Comparison of ENCODE assay signal across 1 cellular context in genomic region chr15:76311071-76311956, GRCh38.
TF ChIP-seq lines count a peak whose summit lies in the region.

TSS of gene ETFA (minus strand) at chr15:76311469. CDS start at chr15:76311388, 81 bp downstream.

TF ChIP-seq in K562, 482 proteins besides CTCF, POLR2A, EP300 and RAD21 (continued from another document and continues in another):
- TF ChIP-seq CHD7 (IDR thresholded peaks at IDR 0.05; ENCODE audit: low read depth, low read length) (no peak), ETV6 (IDR thresholded peaks at IDR 0.05; ENCODE audit: borderline replicate concordance in 1 of 2, low read depth in 2 of 2, low read length in 1 of 2) (no peak), ETV6 (CRISPR knock-in tag; IDR thresholded peaks at IDR 0.05; ENCODE audit: borderline replicate concordance) (no peak), ZZZ3 (IDR thresholded peaks at IDR 0.05) (no peak; the same call in 1 of the 2 replicates), ZNF609 (CRISPR knock-in tag; IDR thresholded peaks at IDR 0.05; ENCODE audit: borderline replicate concordance) (no peak), RUNX1 (IDR thresholded peaks at IDR 0.05; ENCODE audit: low read depth) (no peak), CAMTA2 (CRISPR knock-in tag; conservative IDR thresholded peaks at IDR 0.05) (no peak), CLOCK (CRISPR knock-in tag; IDR thresholded peaks at IDR 0.05; ENCODE audit: borderline replicate concordance) (no peak), ZFPM2 (CRISPR knock-in tag; IDR thresholded peaks at IDR 0.05) (no peak), ZNF12 (CRISPR knock-in tag; IDR thresholded peaks at IDR 0.05) (peak; percentile 54; the same call in 1 of the 2 replicates), BRF1 (IDR thresholded peaks at IDR 0.05; ENCODE audit: borderline replicate concordance, extremely low read depth, insufficient read length) (no peak), KAT8 (IDR thresholded peaks at IDR 0.05; ENCODE audit: low read depth) (no peak), TBL1XR1 (IDR thresholded peaks at IDR 0.05; ENCODE audit: low read length in 2 of 2) (peak in 1 of 2 experiments; percentile 57; a peak in 1 of 4 replicates), HNRNPK (IDR thresholded peaks at IDR 0.05; ENCODE audit: low read depth, low read length, poor library complexity, severe bottlenecking) (no peak), MYNN (IDR thresholded peaks at IDR 0.05) (0 out of 2 replicates have a peak, but pooled peaks have one; percentile 9), MYNN (CRISPR knock-in tag; IDR thresholded peaks at IDR 0.05) (no peak), SRSF7 (optimal IDR thresholded peaks at IDR 0.05; ENCODE audit: low read depth, low read length) (no peak), NFYB (IDR thresholded peaks at IDR 0.05; ENCODE audit: extremely low read depth, insufficient read length) (peak; percentile 53), ZNF77 (CRISPR knock-in tag; IDR thresholded peaks at IDR 0.05) (no peak), CHD2 (IDR thresholded peaks at IDR 0.05; ENCODE audit: low read depth, low read length) (peak; percentile 99), TRIM25 (IDR thresholded peaks at IDR 0.05; ENCODE audit: borderline replicate concordance) (no peak), ZNF586 (CRISPR knock-in tag; conservative IDR thresholded peaks at IDR 0.05) (no peak), HOXB6 (CRISPR knock-in tag; IDR thresholded peaks at IDR 0.05; ENCODE audit: borderline replicate concordance) (no peak), PHF20 (IDR thresholded peaks at IDR 0.05; ENCODE audit: partially characterized antibody) (peak; percentile 52), ZNF41 (CRISPR knock-in tag; conservative IDR thresholded peaks at IDR 0.05) (no peak; the same call in 1 of the 2 replicates), CHD4 (IDR thresholded peaks at IDR 0.05; ENCODE audit: insufficient read depth, insufficient replicate concordance, low read depth, low read length, poor library complexity, severe bottlenecking) (no peak), ZNF133 (CRISPR knock-in tag; IDR thresholded peaks at IDR 0.05) (0 out of 2 replicates have a peak, but pooled peaks have one; percentile 10), MXD1 (CRISPR knock-in tag; IDR thresholded peaks at IDR 0.05; ENCODE audit: borderline replicate concordance, poor library complexity, severe bottlenecking) (no peak), CEBPZ (IDR thresholded peaks at IDR 0.05; ENCODE audit: borderline replicate concordance, low read depth, low read length) (no peak), FOXJ2 (tag; IDR thresholded peaks at IDR 0.05) (no peak), ETV1 (tag; conservative IDR thresholded peaks at IDR 0.05; ENCODE audit: low read depth) (no peak; the same call in 1 of the 2 replicates)
